Comparison of ENCODE assay signal across 1 cellular context in the genomic region with DNA sequence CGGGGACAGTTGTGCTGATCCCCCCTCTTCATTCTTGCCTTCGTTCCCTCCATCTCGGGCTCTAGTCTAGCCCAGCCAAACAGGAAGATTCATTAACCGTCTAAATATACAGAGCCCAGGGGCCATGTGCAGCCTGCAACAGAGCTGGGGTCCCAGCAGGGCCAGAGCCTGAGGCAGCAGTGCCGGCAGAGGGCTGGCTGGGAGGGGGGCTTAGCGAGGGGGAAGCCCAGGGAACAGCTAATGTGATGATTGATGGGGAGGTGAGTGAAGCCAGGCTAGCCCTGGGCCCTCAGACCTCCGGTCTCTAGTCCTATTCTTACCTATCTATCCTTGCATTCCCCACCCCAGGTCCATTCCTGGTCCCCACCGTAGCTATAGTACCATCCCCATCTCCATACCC.
TF ChIP-seq lines count a peak whose summit lies in the region.

No MANE protein-coding gene starts in this region.

TF ChIP-seq in SK-N-SH, 30 proteins besides CTCF, POLR2A, EP300 and RAD21 (continued from another document):
- TF ChIP-seq RCOR1 (IDR thresholded peaks at IDR 0.05; ENCODE audit: low read length) (no peak), SMC3 (IDR thresholded peaks at IDR 0.05; ENCODE audit: low read depth, low read length) (no peak), TAF1 (IDR thresholded peaks at IDR 0.05; ENCODE audit: borderline replicate concordance, low read depth, low read length) (no peak), GABPA (IDR thresholded peaks at IDR 0.05; ENCODE audit: low read depth) (no peak), YY1 (IDR thresholded peaks at IDR 0.05; ENCODE audit: low read depth) (no peak), NRF1 (IDR thresholded peaks at IDR 0.05; ENCODE audit: low read depth, low read length) (no peak), SIN3A (IDR thresholded peaks at IDR 0.05; ENCODE audit: borderline replicate concordance, low read depth, low read length) (no peak), RXRA (IDR thresholded peaks at IDR 0.05; ENCODE audit: borderline replicate concordance, low read depth) (no peak)
- TF ChIP-seq, protein P1, sequence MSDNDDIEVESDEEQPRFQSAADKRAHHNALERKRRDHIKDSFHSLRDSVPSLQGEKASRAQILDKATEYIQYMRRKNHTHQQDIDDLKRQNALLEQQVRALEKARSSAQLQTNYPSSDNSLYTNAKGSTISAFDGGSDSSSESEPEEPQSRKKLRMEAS (IDR thresholded peaks at IDR 0.05; ENCODE audit: low read depth): no peak
- TF ChIP-seq, protein P2, sequence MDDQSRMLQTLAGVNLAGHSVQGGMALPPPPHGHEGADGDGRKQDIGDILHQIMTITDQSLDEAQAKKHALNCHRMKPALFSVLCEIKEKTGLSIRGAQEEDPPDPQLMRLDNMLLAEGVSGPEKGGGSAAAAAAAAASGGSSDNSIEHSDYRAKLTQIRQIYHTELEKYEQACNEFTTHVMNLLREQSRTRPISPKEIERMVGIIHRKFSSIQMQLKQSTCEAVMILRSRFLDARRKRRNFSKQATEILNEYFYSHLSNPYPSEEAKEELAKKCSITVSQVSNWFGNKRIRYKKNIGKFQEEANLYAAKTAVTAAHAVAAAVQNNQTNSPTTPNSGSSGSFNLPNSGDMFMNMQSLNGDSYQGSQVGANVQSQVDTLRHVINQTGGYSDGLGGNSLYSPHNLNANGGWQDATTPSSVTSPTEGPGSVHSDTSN (IDR thresholded peaks at IDR 0.05): no peak
- TF ChIP-seq, protein P3, sequence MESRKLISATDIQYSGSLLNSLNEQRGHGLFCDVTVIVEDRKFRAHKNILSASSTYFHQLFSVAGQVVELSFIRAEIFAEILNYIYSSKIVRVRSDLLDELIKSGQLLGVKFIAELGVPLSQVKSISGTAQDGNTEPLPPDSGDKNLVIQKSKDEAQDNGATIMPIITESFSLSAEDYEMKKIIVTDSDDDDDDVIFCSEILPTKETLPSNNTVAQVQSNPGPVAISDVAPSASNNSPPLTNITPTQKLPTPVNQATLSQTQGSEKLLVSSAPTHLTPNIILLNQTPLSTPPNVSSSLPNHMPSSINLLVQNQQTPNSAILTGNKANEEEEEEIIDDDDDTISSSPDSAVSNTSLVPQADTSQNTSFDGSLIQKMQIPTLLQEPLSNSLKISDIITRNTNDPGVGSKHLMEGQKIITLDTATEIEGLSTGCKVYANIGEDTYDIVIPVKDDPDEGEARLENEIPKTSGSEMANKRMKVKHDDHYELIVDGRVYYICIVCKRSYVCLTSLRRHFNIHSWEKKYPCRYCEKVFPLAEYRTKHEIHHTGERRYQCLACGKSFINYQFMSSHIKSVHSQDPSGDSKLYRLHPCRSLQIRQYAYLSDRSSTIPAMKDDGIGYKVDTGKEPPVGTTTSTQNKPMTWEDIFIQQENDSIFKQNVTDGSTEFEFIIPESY (IDR thresholded peaks at IDR 0.05; ENCODE audit: borderline replicate concordance, low read depth): no peak
- TF ChIP-seq, protein P4, sequence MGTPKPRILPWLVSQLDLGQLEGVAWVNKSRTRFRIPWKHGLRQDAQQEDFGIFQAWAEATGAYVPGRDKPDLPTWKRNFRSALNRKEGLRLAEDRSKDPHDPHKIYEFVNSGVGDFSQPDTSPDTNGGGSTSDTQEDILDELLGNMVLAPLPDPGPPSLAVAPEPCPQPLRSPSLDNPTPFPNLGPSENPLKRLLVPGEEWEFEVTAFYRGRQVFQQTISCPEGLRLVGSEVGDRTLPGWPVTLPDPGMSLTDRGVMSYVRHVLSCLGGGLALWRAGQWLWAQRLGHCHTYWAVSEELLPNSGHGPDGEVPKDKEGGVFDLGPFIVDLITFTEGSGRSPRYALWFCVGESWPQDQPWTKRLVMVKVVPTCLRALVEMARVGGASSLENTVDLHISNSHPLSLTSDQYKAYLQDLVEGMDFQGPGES (IDR thresholded peaks at IDR 0.05; ENCODE audit: low read depth, low read length): no peak
